In genomic region chr4:169210516-169211108, GRCh38 we compare ENCODE assay signal across 11 cellular contexts.
A peak's percentile ranks its signal among the peaks of the same experiment; 100 is the strongest.
DNase-seq lines count a peak whose midpoint lies in the region; ATAC-seq lines count a peak whose summit lies in the region.
"Had no signal": no experiment of that assay in that cellular context is flagged by ENCODE, and none has a peak within 500 bp of the region (broad histone marks: within the 10 kb centered on the region; RNA-seq: fewer than 3 reads in every experiment).

No MANE protein-coding gene starts in this region.

- peak; percentile 88 for ATAC-seq in GM19023 (IDR thresholded peaks at IDR 0.05; ENCODE audit: unreplicated experiment)
- peak; percentile 91 for ATAC-seq in HG02588 (IDR thresholded peaks at IDR 0.05; ENCODE audit: unreplicated experiment)
- peak; percentile 87 for ATAC-seq in HG03442 (IDR thresholded peaks at IDR 0.05; ENCODE audit: unreplicated experiment)
- ATAC-seq in stimulated activated memory B cell treated with anti-CD40 and anti-IgM and Interleukin-4, amounts not matched to agents 10 μg/mL and 1 μg/mL and 100 μg/mL, for 72 hours, result peak; percentile 94
- no peak for ATAC-seq in naive thymus-derived CD8-positive, alpha-beta T cell

- no peaks in the 10 kb centered on the region for H3K27me3 Mint-ChIP-seq in stimulated activated memory B cell treated with anti-CD40 and anti-IgM and Interleukin-4, amounts not matched to agents 10 μg/mL and 1 μg/mL and 100 μg/mL, for 72 hours
- H3K27me3 Mint-ChIP-seq in naive thymus-derived CD8-positive, alpha-beta T cell, result peaks cover 0 to 4% (median 2%) of the 10 kb centered on the region in 5 donors

- POLR2A ChIA-PET in naive thymus-derived CD8-positive, alpha-beta T cell (lab: Charles Lee), result no interaction called here

- H3K36me3 Mint-ChIP-seq in stimulated activated memory B cell treated with anti-CD40 and anti-IgM and Interleukin-4, amounts not matched to agents 10 μg/mL and 1 μg/mL and 100 μg/mL, for 72 hours, result peaks cover 21% of the 10 kb centered on the region
- H3K36me3 Mint-ChIP-seq in naive thymus-derived CD8-positive, alpha-beta T cell, result no peaks in the 10 kb centered on the region

- DNase-seq in HuH-7.5 (ENCODE audit: low spot score), result no peak
- DNase-seq in naive thymus-derived CD8-positive, alpha-beta T cell, result no peak
- no peak for DNase-seq in amniotic stem cell (lab: John Stamatoyannopoulos, UW)
- DNase-seq: activated T-cell treated with anti-CD3 and anti-CD28 coated beads, Interleukin-2, amount 50 U/mL, for 48 hours; NCI-H510A; stomach had no signal

- peaks cover 47% of the 10 kb centered on the region for H3K4me1 Mint-ChIP-seq in stimulated activated memory B cell treated with anti-CD40 and anti-IgM and Interleukin-4, amounts not matched to agents 10 μg/mL and 1 μg/mL and 100 μg/mL, for 72 hours
- H3K4me1 Mint-ChIP-seq in naive thymus-derived CD8-positive, alpha-beta T cell, result peaks cover 0 to 9% (median 0%) of the 10 kb centered on the region in 4 donors

- H3K27ac Mint-ChIP-seq in stimulated activated memory B cell treated with anti-CD40 and anti-IgM and Interleukin-4, amounts not matched to agents 10 μg/mL and 1 μg/mL and 100 μg/mL, for 72 hours, result peak overlapping the region; percentile 58
- H3K27ac Mint-ChIP-seq in naive thymus-derived CD8-positive, alpha-beta T cell, result no peak overlapping the region
- H3K27ac Mint-ChIP-seq: T-helper 1 cell treated with Interleukin-12 subunit alpha and Interleukin-12 subunit beta and Interleukin-4 antibody, amounts not matched to agents 30 μg/mL and 1 μg/mL, for 36 hours had no signal

- H3K4me3 Mint-ChIP-seq in stimulated activated memory B cell treated with anti-CD40 and anti-IgM and Interleukin-4, amounts not matched to agents 10 μg/mL and 1 μg/mL and 100 μg/mL, for 72 hours, result peak overlapping the region; percentile 60
- H3K4me3 Mint-ChIP-seq in naive thymus-derived CD8-positive, alpha-beta T cell, result no peak overlapping the region
- H3K4me3 Mint-ChIP-seq: T-helper 1 cell treated with Interleukin-12 subunit alpha and Interleukin-12 subunit beta and Interleukin-4 antibody, amounts not matched to agents 30 μg/mL and 1 μg/mL, for 36 hours had no signal

- H3K9me3 Mint-ChIP-seq in stimulated activated memory B cell treated with anti-CD40 and anti-IgM and Interleukin-4, amounts not matched to agents 10 μg/mL and 1 μg/mL and 100 μg/mL, for 72 hours, result peaks cover 15% of the 10 kb centered on the region
- peaks cover 0 to 22% (median 5%) of the 10 kb centered on the region in 9 donors for H3K9me3 Mint-ChIP-seq in naive thymus-derived CD8-positive, alpha-beta T cell

Comparison
In these comparisons a context has a peak if more than half of its experiments do, and no peak if none do; other contexts are left out.
1. ATAC-seq: peak in GM19023 (single experiment), HG02588 (single experiment), HG03442 (single experiment) and stimulated activated memory B cell treated with anti-CD40 and anti-IgM and Interleukin-4, amounts not matched to agents 10 μg/mL and 1 μg/mL and 100 μg/mL, for 72 hours (single experiment); none in naive thymus-derived CD8-positive, alpha-beta T cell (0 of 2).